In the genomic region with DNA sequence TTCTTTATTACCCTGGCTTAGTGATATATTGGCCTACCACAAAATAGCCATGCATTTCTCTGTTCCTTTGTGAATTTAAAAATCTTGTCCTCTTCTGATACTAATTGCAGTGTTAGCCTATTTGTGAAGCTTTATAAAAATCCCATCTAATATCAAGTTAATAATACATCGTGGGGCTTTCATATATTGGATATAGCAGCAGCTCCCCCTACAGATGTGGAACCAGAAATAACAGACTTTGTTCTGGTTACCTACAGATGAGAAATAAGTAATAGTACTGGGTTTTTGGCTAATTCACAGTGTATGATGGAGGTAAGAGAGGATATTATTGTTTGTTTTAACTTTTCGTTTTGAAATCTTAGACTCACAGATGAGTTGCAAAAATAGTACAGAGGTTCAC, we compare ENCODE assay signal across 1 cellular context.
TF ChIP-seq lines count a peak whose summit lies in the region.

No MANE protein-coding gene starts in this region.

TF ChIP-seq in GM12878, 131 proteins besides CTCF, POLR2A, EP300 and RAD21 (continued from another document):
- TF ChIP-seq, protein P1, sequence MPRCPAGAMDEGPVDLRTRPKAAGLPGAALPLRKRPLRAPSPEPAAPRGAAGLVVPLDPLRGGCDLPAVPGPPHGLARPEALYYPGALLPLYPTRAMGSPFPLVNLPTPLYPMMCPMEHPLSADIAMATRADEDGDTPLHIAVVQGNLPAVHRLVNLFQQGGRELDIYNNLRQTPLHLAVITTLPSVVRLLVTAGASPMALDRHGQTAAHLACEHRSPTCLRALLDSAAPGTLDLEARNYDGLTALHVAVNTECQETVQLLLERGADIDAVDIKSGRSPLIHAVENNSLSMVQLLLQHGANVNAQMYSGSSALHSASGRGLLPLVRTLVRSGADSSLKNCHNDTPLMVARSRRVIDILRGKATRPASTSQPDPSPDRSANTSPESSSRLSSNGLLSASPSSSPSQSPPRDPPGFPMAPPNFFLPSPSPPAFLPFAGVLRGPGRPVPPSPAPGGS (IDR thresholded peaks at IDR 0.05; ENCODE audit: borderline replicate concordance, insufficient read depth, low read depth, low read length, poor library complexity, severe bottlenecking): no peak
- TF ChIP-seq POLR2AphosphoS2 (IDR thresholded peaks at IDR 0.05; ENCODE audit: low read depth, low read length) (no peak), STAT1 (conservative IDR thresholded peaks at IDR 0.05) (no peak), TCF3 (IDR thresholded peaks at IDR 0.05; ENCODE audit: borderline replicate concordance, insufficient read depth, low read depth, low read length) (no peak), PML (IDR thresholded peaks at IDR 0.05; ENCODE audit: low read length) (no peak)
TF ChIP-seq in GM12878: peak in this region for 0.
